ENCODE assay signal across 14 cellular contexts in the genomic region with DNA sequence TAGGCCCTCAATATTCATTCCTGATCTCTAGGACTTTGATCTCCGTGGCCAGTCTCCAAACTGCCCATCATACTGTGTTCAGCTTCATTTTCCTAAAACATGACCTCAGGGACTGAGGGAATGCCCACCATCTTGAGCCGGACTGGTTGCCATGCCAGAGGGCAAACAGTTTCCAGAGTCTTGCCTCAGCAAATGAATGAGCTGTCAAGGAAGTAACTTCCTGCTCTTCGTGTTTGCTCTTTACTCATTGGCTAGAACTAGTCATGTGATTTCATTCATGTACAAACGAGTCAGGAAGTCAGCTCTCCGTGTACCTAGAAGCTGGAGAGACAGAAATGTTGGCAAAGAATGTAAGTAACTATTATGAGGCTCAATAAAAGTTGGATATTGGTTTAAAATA. TPM values are rescaled to one million over a fixed set of nuclear protein-coding genes. Genes with fewer than 3 reads are reported as not detected.
DNase-seq lines count a peak whose midpoint lies in the region; ATAC-seq, FAIRE-seq and TF ChIP-seq lines count a peak whose summit lies in the region.
"Had no signal": no experiment of that assay in that cellular context is flagged by ENCODE, and none has a peak within 500 bp of the region (broad histone marks: within the 10 kb centered on the region; RNA-seq: fewer than 3 reads in every experiment).

No MANE protein-coding gene starts in this region.

- H3K9ac ChIP-seq in endothelial cell of umbilical vein (replicated peaks; ENCODE audit: extremely low read depth, insufficient read depth, low read length) = no peak overlapping the region

- no peak for TF ChIP-seq CTCF in endothelial cell of umbilical vein (IDR thresholded peaks at IDR 0.05; ENCODE audit: extremely low read depth in 1 of 2, insufficient read depth in 1 of 2, low read depth in 1 of 2, low read length in 2 of 2)

- dilution Hi-C loops in endothelial cell of umbilical vein (cut with MboI; ENCODE audit: extremely low pct_ligation_motif_present, low sequenced_read_pairs) = no loop called here

- no peaks in the 10 kb centered on the region for H3K9me1 ChIP-seq in endothelial cell of umbilical vein (replicated peaks; ENCODE audit: control insufficient read depth, extremely low read depth, insufficient read depth, low read length)

- CTCF ChIA-PET in endothelial cell of umbilical vein (lab: Charles Lee) = interaction anchor here (1.1 kb wide), 1 partner anchor 55 kb away, joined by 4 read pairs; no protein-coding TSS in a partner anchor

- no peaks in the 10 kb centered on the region for H4K20me1 ChIP-seq in endothelial cell of umbilical vein (replicated peaks; ENCODE audit: control insufficient read depth, extremely low read depth, insufficient read depth, low read length)

- FAIRE-seq in endothelial cell of umbilical vein (lab: Jason Lieb, UNC) = no peak
- FAIRE-seq: GM18507 had no signal

- no peaks in the 10 kb centered on the region for H3K27me3 ChIP-seq in endothelial cell of umbilical vein (ENCODE audit: control insufficient read depth in 2 of 2, insufficient read depth in 2 of 2, low read length in 2 of 2)
- H3K27me3 ChIP-seq: cardiac muscle cell, SJSA1, testis had no signal

- H3K4me2 ChIP-seq in endothelial cell of umbilical vein (ENCODE audit: insufficient read depth, low read length) = no peak overlapping the region

- H3K9me3 ChIP-seq in endothelial cell of umbilical vein (replicated peaks; ENCODE audit: control insufficient read depth, insufficient read depth, low read length) = no peaks in the 10 kb centered on the region
- H3K9me3 ChIP-seq: SJSA1, testis had no signal

- intact Hi-C loops in endothelial cell of umbilical vein (cut with micrococcal nuclease) (no loop called here), posterior vena cava (cut with DNase I) (no loop called here)

- H3K79me2 ChIP-seq in endothelial cell of umbilical vein (ENCODE audit: control insufficient read depth, insufficient read depth, low read length) = no peaks in the 10 kb centered on the region

- no peak for TF ChIP-seq POLR2A in endothelial cell of umbilical vein (IDR thresholded peaks at IDR 0.05; ENCODE audit: low read depth, low read length)

- no peak overlapping the region for H3K4me3 ChIP-seq in endothelial cell of umbilical vein (replicated peaks in 1 of 3; ENCODE audit: insufficient read depth in 1 of 3, low read depth in 1 of 3, low read length in 3 of 3)
- H3K4me3 ChIP-seq: cardiac muscle cell, SJSA1 had no signal

- H3K27ac ChIP-seq in endothelial cell of umbilical vein (ENCODE audit: insufficient read depth, low read depth, low read length) = no peak overlapping the region
- H3K27ac ChIP-seq: cardiac muscle cell, SJSA1, testis had no signal

- H2AFZ ChIP-seq in endothelial cell of umbilical vein (ENCODE audit: low read depth, low read length) = peak overlapping the region; percentile 54

- ATAC-seq in GM19395 (IDR thresholded peaks at IDR 0.05; ENCODE audit: unreplicated experiment) = no peak

- DNase-seq in EL = peak; percentile 2
- DNase-seq in HuH-7 (ENCODE audit: low spot score) = peak; percentile 7
- DNase-seq in OCI-M1 (lab: John Stamatoyannopoulos, UW) = peak; percentile 95
- no peak for DNase-seq in endothelial cell of umbilical vein (ENCODE audit: low read depth, low spot score)
- DNase-seq in kidney glomerular epithelial cell (lab: John Stamatoyannopoulos, UW) = no peak
- DNase-seq in posterior vena cava (ENCODE audit: low spot score) = no peak
- DNase-seq: activated gamma-delta T cell treated with Interleukin-2 at 50 U/mL for 16 hours, NCI-H1694, retina, testis had no signal

- H3K36me3 ChIP-seq in endothelial cell of umbilical vein (ENCODE audit: control insufficient read depth in 2 of 2, extremely low read depth in 1 of 2, insufficient read depth in 2 of 2, low read length in 2 of 2) = no peaks in the 10 kb centered on the region
- H3K36me3 ChIP-seq: cardiac muscle cell, SJSA1 had no signal

- BruUV-seq in endothelial cell of umbilical vein (replicated peaks; lab: Mats Ljungman, UMichigan) = no TSS peak

- POLR2A ChIA-PET in endothelial cell of umbilical vein (lab: Charles Lee) = interaction anchor here (1.5 kb wide), 1 partner anchor 496 kb away, joined by 3 read pairs; no protein-coding TSS in a partner anchor

- H3K4me1 ChIP-seq in endothelial cell of umbilical vein (ENCODE audit: control insufficient read depth, extremely low read depth, insufficient read depth, low read length) = no peaks in the 10 kb centered on the region
- H3K4me1 ChIP-seq: testis had no signal

TF ChIP-seq in endothelial cell of umbilical vein, 7 proteins besides CTCF, POLR2A, EP300 and RAD21:
- no peak for TF ChIP-seq GATA2 (IDR thresholded peaks at IDR 0.05; ENCODE audit: insufficient read depth, insufficient read length, low read depth, low read length)
- TF ChIP-seq, protein P1, sequence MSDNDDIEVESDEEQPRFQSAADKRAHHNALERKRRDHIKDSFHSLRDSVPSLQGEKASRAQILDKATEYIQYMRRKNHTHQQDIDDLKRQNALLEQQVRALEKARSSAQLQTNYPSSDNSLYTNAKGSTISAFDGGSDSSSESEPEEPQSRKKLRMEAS (IDR thresholded peaks at IDR 0.05; ENCODE audit: insufficient read depth, insufficient read length) = no peak
- no peak for TF ChIP-seq POLR2AphosphoS5 (IDR thresholded peaks at IDR 0.05; ENCODE audit: insufficient read depth, low read depth, low read length)
- no peak for TF ChIP-seq FOS (IDR thresholded peaks at IDR 0.05; ENCODE audit: borderline replicate concordance, insufficient read depth, low read length)
- no peak for TF ChIP-seq MYC (IDR thresholded peaks at IDR 0.05; ENCODE audit: low read depth, low read length)
- TF ChIP-seq EZH2 (IDR thresholded peaks at IDR 0.05; ENCODE audit: borderline replicate concordance, low read depth, low read length, severe bottlenecking) = no peak
- TF ChIP-seq JUN (IDR thresholded peaks at IDR 0.05; ENCODE audit: borderline replicate concordance, insufficient read depth, insufficient read length, low read depth) = no peak

RNA-seq across cellular contexts. Expression of a gene that starts 50.2 kb away (rescaled TPM):
- total RNA-seq in endothelial cell of umbilical vein = not detected in 2 replicates
- 0.13 and 0.15 TPM in 2 replicates for polyA plus RNA-seq in endothelial cell of umbilical vein
- polyA plus RNA-seq in endothelial cell of umbilical vein (2011; cell fraction: cytosol; rRNA removed) = 0.21 and 0.23 TPM in 2 replicates
- 0.47 and 0.53 TPM in 2 replicates for polyA plus RNA-seq in endothelial cell of umbilical vein (2011; cell fraction: nucleus; rRNA removed)
- polyA plus RNA-seq in endothelial cell of umbilical vein (2012) = 0.16 TPM in 2 replicates
- 0.23 and 0.61 TPM in 2 replicates for polyA minus RNA-seq in endothelial cell of umbilical vein
- polyA minus RNA-seq in endothelial cell of umbilical vein (2011; cell fraction: cytosol; rRNA and poly(A)+ RNA removed) = not detected
- 0.43 and 0.96 TPM in 2 replicates for polyA minus RNA-seq in endothelial cell of umbilical vein (2011; cell fraction: nucleus; rRNA and poly(A)+ RNA removed)
- total RNA-seq in posterior vena cava = 1 to 10 TPM; 1.7 to 4.4 TPM
- polyA plus RNA-seq: cardiac muscle cell had no signal

Comparison
In these comparisons a context has a peak if more than half of its experiments do, and no peak if none do; other contexts are left out.
1. DNase-seq: peak in EL (single experiment), HuH-7 (single experiment) and OCI-M1 (single experiment); none in endothelial cell of umbilical vein (single experiment), kidney glomerular epithelial cell (single experiment) and posterior vena cava (single experiment).